Comparison of ENCODE assay signal across 12 cellular contexts in the genomic region with DNA sequence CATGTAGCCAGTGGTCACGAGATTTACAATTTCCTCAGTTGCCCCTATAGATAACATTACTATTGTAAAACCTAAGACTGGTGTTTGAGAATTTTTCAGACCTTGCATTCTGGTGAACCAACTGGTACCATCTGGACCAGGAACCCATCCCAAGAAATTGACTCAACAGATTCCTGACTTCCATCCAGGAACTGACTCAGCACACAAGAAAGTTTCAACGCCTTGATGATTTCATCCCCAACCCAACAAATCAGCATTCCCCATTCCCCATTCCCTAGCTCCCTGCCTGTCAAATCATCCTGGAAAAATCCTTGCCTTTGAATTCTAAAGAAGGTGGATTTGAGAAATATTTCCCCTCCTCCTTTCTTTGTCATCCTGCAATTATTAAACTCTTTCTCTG.
DNase-seq lines count a peak whose midpoint lies in the region; FAIRE-seq and TF ChIP-seq lines count a peak whose summit lies in the region.
"Had no signal": no experiment of that assay in that cellular context is flagged by ENCODE, and none has a peak within 500 bp of the region (broad histone marks: within the 10 kb centered on the region; RNA-seq: fewer than 3 reads in every experiment).

No MANE protein-coding gene starts in this region.

- H2AFZ ChIP-seq in keratinocyte (ENCODE audit: control insufficient read depth, low read length) (peak overlapping the region; percentile 48), OCI-LY7 (ENCODE audit: low read length) (no peak overlapping the region)

- H3K4me2 ChIP-seq in keratinocyte (ENCODE audit: control insufficient read depth, extremely low read depth, insufficient read depth, low read depth, low read length) (no peak overlapping the region), OCI-LY7 (ENCODE audit: low read length) (no peak overlapping the region)

- no peaks in the 10 kb centered on the region for H3K9me3 ChIP-seq in AG04450 (ENCODE audit: control insufficient read depth, insufficient read depth, low read length)
- H3K9me3 ChIP-seq in keratinocyte (ENCODE audit: control insufficient read depth, low read depth, low read length) = no peaks in the 10 kb centered on the region
- H3K9me3 ChIP-seq in OCI-LY7 (ENCODE audit: low read length) = no peaks in the 10 kb centered on the region
- H3K9me3 ChIP-seq in spleen = peaks cover 0 to 9% (median 5%) of the 10 kb centered on the region in 8 donors

- intact Hi-C loops in OCI-LY7 (cut with micrococcal nuclease; ENCODE audit: unreplicated experiment) = no loop called here
- intact Hi-C loops in spleen (cut with DNase I; ENCODE audit: low total_unique reads) = no loop called here

- POLR2A ChIA-PET in AG04450 (lab: Yijun Ruan, JAX) = no interaction called here
- POLR2A ChIA-PET in OCI-LY7 (lab: Charles Lee) = no interaction called here

- H3K4me3 ChIP-seq in AG04450 (ENCODE audit: low read depth, low read length) = no peak overlapping the region
- no peak overlapping the region for H3K4me3 ChIP-seq in astrocyte of the spinal cord (ENCODE audit: low read depth, low read length)
- H3K4me3 ChIP-seq in keratinocyte (ENCODE audit: control insufficient read depth in 2 of 3, extremely low read depth in 1 of 3, insufficient read depth in 2 of 3, low read depth in 1 of 3, low read length in 3 of 3) = no peak overlapping the region
- no peak overlapping the region for H3K4me3 ChIP-seq in OCI-LY7 (ENCODE audit: low read depth, low read length, poor library complexity, severe bottlenecking)
- H3K4me3 ChIP-seq in spleen = no peak overlapping the region
- H3K4me3 ChIP-seq: SK-N-MC had no signal

- H4K20me1 ChIP-seq in keratinocyte (ENCODE audit: control insufficient read depth, extremely low read depth, insufficient read depth, low read length) = no peaks in the 10 kb centered on the region
- H4K20me1 ChIP-seq in OCI-LY7 (ENCODE audit: insufficient read depth, low read length) = no peaks in the 10 kb centered on the region

- in situ Hi-C loops in astrocyte of the spinal cord (cut with HindIII; ENCODE audit: low sequenced_read_pairs) = no loop called here

- H3K27ac ChIP-seq in AG04450 (ENCODE audit: low read depth, low read length) (no peak overlapping the region), keratinocyte (ENCODE audit: control insufficient read depth, insufficient read depth, low read length) (no peak overlapping the region), OCI-LY7 (ENCODE audit: low read depth, low read length, poor library complexity, severe bottlenecking) (no peak overlapping the region), spleen (no peak overlapping the region)
- H3K27ac ChIP-seq: SK-N-MC had no signal

- no peak for TF ChIP-seq POLR2A in spleen (IDR thresholded peaks at IDR 0.05)

- DNase-seq in AG04450 (ENCODE audit: low read depth, low spot score) (peak; percentile 4), HS-27A (ENCODE audit: low read depth) (peak; percentile 5), astrocyte of the spinal cord (ENCODE audit: low read depth, low spot score) (peak; percentile 80), keratinocyte (ENCODE audit: low read depth, low spot score) (peak; percentile 30), OCI-LY7 (ENCODE audit: low spot score) (no peak), spleen (no peak), NCI-H187 (lab: John Stamatoyannopoulos, UW) (no peak)
- DNase-seq in activated CD4-positive, alpha-beta T cell treated with anti-CD3 and anti-CD28 coated beads, Interleukin-2, amount 50 U/mL, for 4 hours = no peak
- DNase-seq: activated naive CD4-positive, alpha-beta T cell treated with anti-CD3 and anti-CD28 coated beads for 36 hours; NCI-H2081 treated with DMSO at 0.1 percent for 48 hours; nucleus accumbens had no signal

- no TSS peak for BruUV-seq in OCI-LY7 (replicated peaks; lab: Mats Ljungman, UMichigan)

- no peaks in the 10 kb centered on the region for H3K36me3 ChIP-seq in keratinocyte (ENCODE audit: control insufficient read depth in 2 of 2, extremely low read depth in 1 of 2, insufficient read depth in 2 of 2, low read length in 2 of 2)
- no peaks in the 10 kb centered on the region for H3K36me3 ChIP-seq in OCI-LY7 (ENCODE audit: insufficient read depth, low read length)
- H3K36me3 ChIP-seq in spleen = no peaks in the 10 kb centered on the region

- H3K27me3 ChIP-seq in AG04450 (ENCODE audit: control insufficient read depth, insufficient read depth, low read length) = no peaks in the 10 kb centered on the region
- H3K27me3 ChIP-seq in keratinocyte (ENCODE audit: control insufficient read depth, extremely low read depth, insufficient read depth, low read length) = no peaks in the 10 kb centered on the region
- H3K27me3 ChIP-seq in spleen (replicated peaks in 1 of 7) = no peaks in the 10 kb centered on the region

- H3K9me2 ChIP-seq in OCI-LY7 (ENCODE audit: insufficient read depth, low read length) = no peaks in the 10 kb centered on the region

- no peak overlapping the region for H3K9ac ChIP-seq in keratinocyte (ENCODE audit: control insufficient read depth, extremely low read depth, insufficient read depth, low read length)

- H3K79me2 ChIP-seq in keratinocyte (ENCODE audit: control insufficient read depth, insufficient read depth, low read length) (no peaks in the 10 kb centered on the region), OCI-LY7 (ENCODE audit: insufficient read depth, low read depth, low read length) (no peaks in the 10 kb centered on the region)

- CTCF ChIA-PET in AG04450 (lab: Charles Lee) (no interaction called here), OCI-LY7 (lab: Charles Lee; ENCODE audit: unreplicated experiment) (no interaction called here)

- 59 to 76% (median 73%) methylated on average over 2 of the region's 2 CpGs for WGBS in spleen, 5 donors

- no peaks in the 10 kb centered on the region for H3K9me1 ChIP-seq in keratinocyte (ENCODE audit: control insufficient read depth, extremely low read depth, insufficient read depth, low read length)

- dilution Hi-C loops in keratinocyte (cut with MboI; ENCODE audit: extremely low pct_ligation_motif_present, low sequenced_read_pairs) = no loop called here

- H3K4me1 ChIP-seq in keratinocyte (ENCODE audit: control insufficient read depth, extremely low read depth, insufficient read depth, low read length) (peaks cover 10% of the 10 kb centered on the region), OCI-LY7 (ENCODE audit: insufficient read depth, low read length, poor library complexity, severe bottlenecking) (no peaks in the 10 kb centered on the region), spleen (no peaks in the 10 kb centered on the region)

- TF ChIP-seq CTCF in AG04450 (IDR thresholded peaks at IDR 0.05; ENCODE audit: low read depth, low read length) = no peak
- TF ChIP-seq CTCF in astrocyte of the spinal cord (IDR thresholded peaks at IDR 0.05; ENCODE audit: low read depth, low read length) = no peak
- no peak for TF ChIP-seq CTCF in keratinocyte (optimal IDR thresholded peaks at IDR 0.05 in 1 of 3, IDR thresholded peaks at IDR 0.05 in 1 of 3, conservative IDR thresholded peaks at IDR 0.05 in 1 of 3; ENCODE audit: extremely low read depth in 1 of 3, insufficient read depth in 2 of 3, low read length in 3 of 3)
- TF ChIP-seq CTCF in OCI-LY7 (conservative IDR thresholded peaks at IDR 0.05; ENCODE audit: low read length) = no peak
- no peak for TF ChIP-seq CTCF in spleen (IDR thresholded peaks at IDR 0.05 in 8 of 11, conservative IDR thresholded peaks at IDR 0.05 in 3 of 11)

- FAIRE-seq in keratinocyte (lab: Jason Lieb, UNC) = peak; percentile 76

Comparison
In these comparisons a context has a peak if more than half of its experiments do, and no peak if none do; other contexts are left out.
1. DNase-seq: peak in AG04450 (single experiment), HS-27A (single experiment), astrocyte of the spinal cord (single experiment) and keratinocyte (single experiment); none in OCI-LY7 (single experiment), spleen (single experiment), NCI-H187 (0 of 2) and activated CD4-positive, alpha-beta T cell treated with anti-CD3 and anti-CD28 coated beads, Interleukin-2, amount 50 U/mL, for 4 hours (0 of 2).